Comparison of ENCODE assay signal across 8 cellular contexts in the genomic region with DNA sequence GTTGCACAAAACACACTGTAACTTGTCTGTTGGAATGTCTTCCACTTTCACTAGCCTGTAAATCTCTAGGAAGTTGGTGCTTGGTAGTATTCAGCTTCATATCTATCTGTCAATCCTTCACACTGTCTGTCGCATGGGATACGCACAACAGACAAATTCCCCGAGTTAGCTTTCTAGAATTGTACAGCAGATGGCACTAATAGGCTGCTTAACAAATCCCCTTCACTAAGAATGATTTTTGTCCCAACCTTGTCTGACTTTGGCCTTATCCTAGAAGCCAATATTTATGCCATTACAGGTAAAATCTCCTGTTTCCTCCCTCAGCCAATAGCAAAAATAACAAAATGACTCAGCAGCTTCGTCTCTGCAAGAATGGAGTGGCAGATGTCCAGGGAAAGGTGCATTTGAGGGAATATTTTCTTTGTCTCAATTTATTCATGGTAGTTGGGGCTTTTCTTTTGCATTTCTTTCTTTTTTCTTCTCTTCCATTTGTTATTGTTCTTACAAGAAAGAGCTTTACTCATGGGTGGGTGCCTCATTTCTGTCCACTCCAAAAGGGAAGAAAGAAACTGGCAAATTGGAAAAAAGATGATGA. TPM values are rescaled to one million over a fixed set of nuclear protein-coding genes. Genes with fewer than 3 reads are reported as not detected.
DNase-seq lines count a peak whose midpoint lies in the region; ATAC-seq and TF ChIP-seq lines count a peak whose summit lies in the region.

No MANE protein-coding gene starts in this region.

- no peak overlapping the region for H3K4me3 ChIP-seq in colonic mucosa

- intact Hi-C loops in colonic mucosa (cut with DNase I): no loop called here

- H3K27me3 ChIP-seq in colonic mucosa: no peaks in the 10 kb centered on the region

- H3K27ac ChIP-seq in colonic mucosa: no peak overlapping the region

- DNase-seq in AG09319 (ENCODE audit: extremely low read depth, low read depth) (no peak), GM04504 (ENCODE audit: low read depth) (peak; percentile 17), NCI-H526 treated with DMSO at 0.1 percent for 48 hours (lab: John Stamatoyannopoulos, UW) (peak; percentile 39), colonic mucosa (no peak), myocyte (ENCODE audit: low read depth) (peak; percentile 58)
- DNase-seq in activated CD8-positive, alpha-beta memory T cell treated with anti-CD3 and anti-CD28 coated beads for 24 hours: no peak

- no peaks in the 10 kb centered on the region for H3K4me1 ChIP-seq in colonic mucosa

- peak overlapping the region in 1 of 2 donors; percentile 9 for H3K9ac ChIP-seq in colonic mucosa (ENCODE audit: low read depth in 2 of 2, low read length in 2 of 2)

- TF ChIP-seq CTCF in AG09319 (IDR thresholded peaks at IDR 0.05; ENCODE audit: low read depth, low read length): peak; percentile 51
- TF ChIP-seq CTCF in colonic mucosa (IDR thresholded peaks at IDR 0.05): peak; percentile 54

- no peaks in the 10 kb centered on the region for H3K36me3 ChIP-seq in colonic mucosa

- ATAC-seq in GM19351 (IDR thresholded peaks at IDR 0.05; ENCODE audit: unreplicated experiment) (no peak), HG03108 (IDR thresholded peaks at IDR 0.05; ENCODE audit: unreplicated experiment) (no peak)

- no peaks in the 10 kb centered on the region for H3K9me3 ChIP-seq in colonic mucosa

RNA-seq across cellular contexts. Expression of gene NUDT2, which starts 3.1 kb away (rescaled TPM):
- total RNA-seq in colonic mucosa (10 to 100 TPM; 25.6 to 28.4 TPM), myocyte (28.3 and 28.4 TPM in 2 replicates)
- polyA plus RNA-seq in myocyte (2012): 38.4 TPM

RNA-seq across cellular contexts. Expression of gene KIF24, which starts 3.4 kb away (rescaled TPM):
- total RNA-seq in colonic mucosa (1 to 10 TPM; 2.2 to 7.3 TPM), myocyte (2.0 and 2.1 TPM in 2 replicates)
- 1.1 TPM for polyA plus RNA-seq in myocyte (2012)

RNA-seq across cellular contexts. Expression of gene MYORG, which starts 44.2 kb away (rescaled TPM):
- total RNA-seq in colonic mucosa (10 to 100 TPM; 57.0 to 68.6 TPM), myocyte (2.6 and 7.6 TPM in 2 replicates)
- polyA plus RNA-seq in myocyte (2012): 3.5 TPM

Comparison
In these comparisons a context has a peak if more than half of its experiments do, and no peak if none do; other contexts are left out.
1. DNase-seq: peak in GM04504 (single experiment), NCI-H526 treated with DMSO at 0.1 percent for 48 hours (single experiment) and myocyte (single experiment); none in AG09319 (single experiment), colonic mucosa (single experiment) and activated CD8-positive, alpha-beta memory T cell treated with anti-CD3 and anti-CD28 coated beads for 24 hours (single experiment).